Comparison of ENCODE assay signal across 8 cellular contexts in genomic region chr18:8696749-8697211, GRCh38. TPM values are rescaled to one million over a fixed set of nuclear protein-coding genes. Genes with fewer than 3 reads are reported as not detected.
A peak's percentile ranks its signal among the peaks of the same experiment; 100 is the strongest.
DNase-seq lines count a peak whose midpoint lies in the region; ATAC-seq and TF ChIP-seq lines count a peak whose summit lies in the region.

No MANE protein-coding gene starts in this region.

- H3K4me3 ChIP-seq in HAP-1 (no peak overlapping the region), choroid plexus epithelial cell (ENCODE audit: low read depth, low read length) (no peak overlapping the region), right lobe of liver (no peak overlapping the region)

- H3K9me3 ChIP-seq in HAP-1 (no peaks in the 10 kb centered on the region), right lobe of liver (no peaks in the 10 kb centered on the region)

- ATAC-seq in right lobe of liver: peak; percentile 99 to 100 (median 100)

- in situ Hi-C loops in HAP-1 (cut with MboI; ENCODE audit: low sequenced_read_pairs): no loop called here

- TF ChIP-seq CTCF in choroid plexus epithelial cell (conservative IDR thresholded peaks at IDR 0.05; ENCODE audit: low read depth, low read length) (peak; percentile 91), right lobe of liver (IDR thresholded peaks at IDR 0.05) (peak; percentile 81 to 96 (median 94))

- H3K36me3 ChIP-seq in HAP-1 (replicated peaks): no peaks in the 10 kb centered on the region
- no peaks in the 10 kb centered on the region for H3K36me3 ChIP-seq in right lobe of liver

- no peak for TF ChIP-seq POLR2A in right lobe of liver (IDR thresholded peaks at IDR 0.05)

- H3K4me1 ChIP-seq in HAP-1: no peaks in the 10 kb centered on the region
- H3K4me1 ChIP-seq in right lobe of liver: no peaks in the 10 kb centered on the region

- intact Hi-C loops in right lobe of liver (cut with DNase I): no loop called here

- H3K27me3 ChIP-seq in HAP-1 (ENCODE audit: low read depth) (no peaks in the 10 kb centered on the region), right lobe of liver (no peaks in the 10 kb centered on the region)

- WGBS in right lobe of liver (ENCODE audit: insufficient coverage, low coverage, low lambda C conversion rate, missing lambda C conversion rate): 0% methylated on average over 5 of the region's 5 CpGs

- DNase-seq in DMS53 (lab: John Stamatoyannopoulos, UW) (peak; percentile 87), HAP-1 (ENCODE audit: low spot score in 2 of 2) (peak; percentile 55 to 83), NCI-H2227 (lab: John Stamatoyannopoulos, UW; ENCODE audit: unreplicated experiment) (peak; percentile 74), choroid plexus epithelial cell (ENCODE audit: low read depth) (peak; percentile 63), right lobe of liver (peak; percentile 73 to 79 (median 76)), NCI-H2107 treated with DMSO at 0.1 percent for 48 hours (lab: John Stamatoyannopoulos, UW; ENCODE audit: unreplicated experiment) (no peak)
- peak; percentile 65 to 69 for DNase-seq in activated CD4-positive, alpha-beta T cell treated with anti-CD3 and anti-CD28 coated beads for 24 hours (ENCODE audit: low read depth in 2 of 2)
- DNase-seq in stimulated activated CD8-positive, alpha-beta memory T cell treated with anti-CD3 and anti-CD28 coated beads, Interleukin-15, amount 100 ng/mL, for 24 hours (ENCODE audit: low read depth): peak; percentile 84

- no peak overlapping the region for H3K27ac ChIP-seq in right lobe of liver

RNA-seq across cellular contexts. Expression of gene MTCL1, which starts 8.6 kb away (rescaled TPM):
- 1 to 10 TPM; 1.4 to 7.4 (median 3.6) TPM for total RNA-seq in right lobe of liver
